ENCODE assay signal across 1 cellular context in genomic region chr12:51694146-51694545, GRCh38.
TF ChIP-seq lines count a peak whose summit lies in the region.

No MANE protein-coding gene starts in this region.

TF ChIP-seq in HepG2, 621 proteins besides CTCF, POLR2A, EP300 and RAD21 (continued from another document):
- TF ChIP-seq ZBTB40 (IDR thresholded peaks at IDR 0.05): peak; percentile 41; the same call in 1 of the 2 replicates
- TF ChIP-seq ZBTB40 (CRISPR knock-in tag; IDR thresholded peaks at IDR 0.05): peak; percentile 87; the same call in 1 of the 2 replicates
- no peak for TF ChIP-seq GPN1 (CRISPR knock-in tag; IDR thresholded peaks at IDR 0.05; ENCODE audit: borderline replicate concordance)
- TF ChIP-seq ARID4A (CRISPR knock-in tag; IDR thresholded peaks at IDR 0.05; ENCODE audit: borderline replicate concordance): no peak
- peak; percentile 31; the same call in 1 of the 2 replicates for TF ChIP-seq HNF4A (CRISPR knock-in tag; IDR thresholded peaks at IDR 0.05)
- TF ChIP-seq SOX13 (IDR thresholded peaks at IDR 0.05): no peak
- peak in 1 of 2 experiments; percentile 70; a peak in 2 of 4 replicates for TF ChIP-seq SOX13 (CRISPR knock-in tag; conservative IDR thresholded peaks at IDR 0.05 in 1 of 2, IDR thresholded peaks at IDR 0.05 in 1 of 2)
- TF ChIP-seq CEBPB (IDR thresholded peaks at IDR 0.05; ENCODE audit: borderline replicate concordance, low read depth, low read length): peak; percentile 26; the same call in 1 of the 2 replicates
- no peak for TF ChIP-seq BCLAF1 (IDR thresholded peaks at IDR 0.05)
- no peak for TF ChIP-seq CENPBD1 (CRISPR knock-in tag; IDR thresholded peaks at IDR 0.05; ENCODE audit: borderline replicate concordance, low read depth)
- TF ChIP-seq TRAFD1 (CRISPR knock-in tag; IDR thresholded peaks at IDR 0.05; ENCODE audit: borderline replicate concordance): no peak
